In the genomic region with DNA sequence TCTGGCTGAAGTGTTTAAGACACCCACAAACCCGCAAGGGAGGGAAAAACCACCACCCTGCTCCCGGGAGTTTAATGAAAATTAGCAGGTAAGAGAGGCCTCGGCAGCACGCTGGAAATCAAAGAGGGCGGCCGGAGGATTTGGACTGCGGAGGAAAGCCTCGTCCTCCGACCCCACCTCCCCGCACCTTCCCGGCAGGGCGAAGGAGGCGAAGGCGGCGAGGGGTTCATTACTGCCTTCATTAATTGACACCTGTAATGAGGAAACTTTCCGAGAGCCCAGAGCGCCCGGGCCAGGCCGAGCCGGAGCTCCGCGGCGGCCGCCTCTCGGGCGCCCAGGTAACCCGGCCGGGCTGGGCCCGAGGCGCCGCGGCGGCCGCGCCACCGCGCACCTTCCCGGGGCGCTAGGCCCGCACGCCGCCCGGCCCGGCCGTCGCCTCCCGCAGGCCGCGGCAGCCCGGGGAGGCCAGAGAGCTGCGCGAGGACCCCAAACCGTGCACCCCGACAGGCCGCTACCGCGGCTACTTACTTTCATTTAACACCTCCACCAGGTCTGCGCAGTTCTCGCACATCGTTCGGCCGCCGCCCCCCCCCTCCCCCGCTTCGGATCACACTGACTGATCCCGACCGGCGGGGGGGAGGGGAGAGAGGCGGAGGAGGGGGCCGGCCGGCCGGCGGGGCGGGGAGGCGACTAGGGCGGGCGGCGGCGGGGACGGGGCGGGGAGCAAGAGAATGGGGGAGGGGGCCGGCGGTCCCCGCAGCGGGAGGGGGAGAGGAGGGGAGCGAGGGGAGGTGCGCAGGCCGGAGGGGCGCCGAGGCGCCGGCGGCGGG, we compare ENCODE assay signal across 9 cellular contexts. TPM values are rescaled to one million over a fixed set of nuclear protein-coding genes. Genes with fewer than 3 reads are reported as not detected.
DNase-seq lines count a peak whose midpoint lies in the region; ATAC-seq, FAIRE-seq and TF ChIP-seq lines count a peak whose summit lies in the region.
"Had no signal": no experiment of that assay in that cellular context is flagged by ENCODE, and none has a peak within 500 bp of the region (broad histone marks: within the 10 kb centered on the region; RNA-seq: fewer than 3 reads in every experiment).

No MANE protein-coding gene starts in this region.

- no peaks in the 10 kb centered on the region for H3K27me3 ChIP-seq in CD4-positive, CD25-positive, alpha-beta regulatory T cell (ENCODE audit: control insufficient read depth, insufficient read depth, low read length)
- H3K27me3 ChIP-seq in Peyer's patch: no peaks in the 10 kb centered on the region

- H3K36me3 Mint-ChIP-seq in CD4-positive, CD25-positive, alpha-beta regulatory T cell: no peaks in the 10 kb centered on the region
- peaks cover 47% of the 10 kb centered on the region for H3K36me3 Mint-ChIP-seq in activated T-helper 17 cell treated with anti-CD3 and anti-CD28 coated beads, Interleukin-2, amount 50 U/mL, for 72 hours (ENCODE audit: low read depth)
- H3K36me3 Mint-ChIP-seq in nephron progenitor cell (ENCODE audit: low read depth): peaks cover 20% of the 10 kb centered on the region

- peak; percentile 13 to 29 for ATAC-seq in CD4-positive, CD25-positive, alpha-beta regulatory T cell (ENCODE audit: low read depth in 2 of 2)
- ATAC-seq in GM19455 (IDR thresholded peaks at IDR 0.05; ENCODE audit: unreplicated experiment): peak; percentile 30
- ATAC-seq in activated T-helper 17 cell treated with anti-CD3 and anti-CD28 coated beads, Interleukin-2, amount 50 U/mL, for 72 hours (replicated peaks): peak; percentile 47
- peak; percentile 37 for ATAC-seq in stimulated activated naive CD8-positive, alpha-beta T cell treated with anti-CD3 and anti-CD28 coated beads, Interleukin-15, Interleukin-2, amounts not matched to agents 100 U/mL and 50 U/mL, for 24 hours

- TF ChIP-seq POLR2A in Peyer's patch (IDR thresholded peaks at IDR 0.05): peak; percentile 24 to 53

- peak in 2 of 3 donors; percentile 80 to 84 for DNase-seq in CD4-positive, CD25-positive, alpha-beta regulatory T cell
- DNase-seq in HTR-8/SVneo (ENCODE audit: insufficient read length, low spot score) (peak; percentile 72), Peyer's patch (peak; percentile 86 to 94 (median 93)), fibroblast of the aortic adventitia (ENCODE audit: low read depth) (no peak), nephron progenitor cell (peak; percentile 91)
- DNase-seq in stimulated activated naive CD8-positive, alpha-beta T cell treated with anti-CD3 and anti-CD28 coated beads, Interleukin-15, Interleukin-2, amounts not matched to agents 100 U/mL and 50 U/mL, for 24 hours: peak; percentile 89

- no peaks in the 10 kb centered on the region for H3K9me3 ChIP-seq in CD4-positive, CD25-positive, alpha-beta regulatory T cell (ENCODE audit: control insufficient read depth in 2 of 2, low read length in 2 of 2)
- no peaks in the 10 kb centered on the region for H3K9me3 ChIP-seq in Peyer's patch

- no peak for FAIRE-seq in HTR-8/SVneo (lab: Jason Lieb, UNC)
- FAIRE-seq: colon had no signal

- H3K27me3 Mint-ChIP-seq in CD4-positive, CD25-positive, alpha-beta regulatory T cell: no peaks in the 10 kb centered on the region
- H3K27me3 Mint-ChIP-seq in activated T-helper 17 cell treated with anti-CD3 and anti-CD28 coated beads, Interleukin-2, amount 50 U/mL, for 72 hours: no peaks in the 10 kb centered on the region
- no peaks in the 10 kb centered on the region for H3K27me3 Mint-ChIP-seq in nephron progenitor cell (ENCODE audit: low read depth, poor library complexity)

- peaks cover 2% of the 10 kb centered on the region for H3K36me3 ChIP-seq in CD4-positive, CD25-positive, alpha-beta regulatory T cell (ENCODE audit: control insufficient read depth, insufficient read depth, low read length)
- H3K36me3 ChIP-seq in Peyer's patch: peaks cover 0 to 4% (median 0%) of the 10 kb centered on the region in 3 donors

- peaks cover 11 to 50% (median 28%) of the 10 kb centered on the region in 4 donors for H3K4me1 Mint-ChIP-seq in CD4-positive, CD25-positive, alpha-beta regulatory T cell
- peaks cover 13% of the 10 kb centered on the region for H3K4me1 Mint-ChIP-seq in activated T-helper 17 cell treated with anti-CD3 and anti-CD28 coated beads, Interleukin-2, amount 50 U/mL, for 72 hours
- peaks cover 22% of the 10 kb centered on the region for H3K4me1 Mint-ChIP-seq in nephron progenitor cell

- H3K4me3 ChIP-seq in CD4-positive, CD25-positive, alpha-beta regulatory T cell (ENCODE audit: low read depth, low read length): peak overlapping the region; percentile 90
- H3K4me3 ChIP-seq in Peyer's patch (peak overlapping the region; percentile 60 to 95 (median 82)), fibroblast of the aortic adventitia (ENCODE audit: low read depth, low read length) (peak overlapping the region; percentile 86)

- peak overlapping the region; percentile 99 for H3K27ac ChIP-seq in CD4-positive, CD25-positive, alpha-beta regulatory T cell (ENCODE audit: insufficient read depth, low read length, poor library complexity, severe bottlenecking)
- H3K27ac ChIP-seq in Peyer's patch: peak overlapping the region; percentile 93 to 100 (median 98)

- peak overlapping the region; percentile 97 to 100 (median 98) for H3K4me3 Mint-ChIP-seq in CD4-positive, CD25-positive, alpha-beta regulatory T cell
- H3K4me3 Mint-ChIP-seq in activated T-helper 17 cell treated with anti-CD3 and anti-CD28 coated beads, Interleukin-2, amount 50 U/mL, for 72 hours: peak overlapping the region; percentile 96
- peak overlapping the region; percentile 94 for H3K4me3 Mint-ChIP-seq in nephron progenitor cell

- H3K27ac Mint-ChIP-seq in CD4-positive, CD25-positive, alpha-beta regulatory T cell: peak overlapping the region; percentile 90 to 96 (median 91)
- H3K27ac Mint-ChIP-seq in activated T-helper 17 cell treated with anti-CD3 and anti-CD28 coated beads, Interleukin-2, amount 50 U/mL, for 72 hours: peak overlapping the region; percentile 96
- peak overlapping the region; percentile 98 for H3K27ac Mint-ChIP-seq in nephron progenitor cell

- peaks cover 37% of the 10 kb centered on the region for H3K4me1 ChIP-seq in CD4-positive, CD25-positive, alpha-beta regulatory T cell (ENCODE audit: control insufficient read depth, insufficient read depth, low read length, poor library complexity, severe bottlenecking)
- H3K4me1 ChIP-seq in Peyer's patch: peaks cover 0 to 33% (median 3%) of the 10 kb centered on the region in 4 donors

- H3K9me3 Mint-ChIP-seq in CD4-positive, CD25-positive, alpha-beta regulatory T cell: no peaks in the 10 kb centered on the region
- no peaks in the 10 kb centered on the region for H3K9me3 Mint-ChIP-seq in activated T-helper 17 cell treated with anti-CD3 and anti-CD28 coated beads, Interleukin-2, amount 50 U/mL, for 72 hours
- H3K9me3 Mint-ChIP-seq in nephron progenitor cell: no peaks in the 10 kb centered on the region

- TF ChIP-seq CTCF in Peyer's patch (IDR thresholded peaks at IDR 0.05): no peak
- no peak for TF ChIP-seq CTCF in fibroblast of the aortic adventitia (IDR thresholded peaks at IDR 0.05; ENCODE audit: insufficient read depth, low read length)
- no peak for TF ChIP-seq CTCF in nephron progenitor cell (IDR thresholded peaks at IDR 0.05)

RNA-seq across cellular contexts. Expression of gene USP34, which starts 0.6 kb away (rescaled TPM):
- 197 TPM for total RNA-seq in CD4-positive, CD25-positive, alpha-beta regulatory T cell
- 10 to 100 TPM; 16.6 to 20.9 (median 17.5) TPM for polyA plus RNA-seq in CD4-positive, CD25-positive, alpha-beta regulatory T cell
- 100 to 1,000 TPM; 148 to 201 (median 172) TPM for total RNA-seq in Peyer's patch
- total RNA-seq in activated T-helper 17 cell treated with anti-CD3 and anti-CD28 coated beads, Interleukin-2, amount 50 U/mL, for 72 hours: 100 to 1,000 TPM in 1 of 2 donors, 10 to 100 TPM in 1; 98.5 to 121 TPM
- total RNA-seq in fibroblast of the aortic adventitia (ENCODE audit: low replicate concordance): 130 and 147 TPM in 2 replicates
